ENCODE assay signal across 12 cellular contexts in genomic region chr4:119037709-119038463, GRCh38.
A peak's percentile ranks its signal among the peaks of the same experiment; 100 is the strongest.
DNase-seq lines count a peak whose midpoint lies in the region; ATAC-seq and TF ChIP-seq lines count a peak whose summit lies in the region.
"Had no signal": no experiment of that assay in that cellular context is flagged by ENCODE, and none has a peak within 500 bp of the region (broad histone marks: within the 10 kb centered on the region; RNA-seq: fewer than 3 reads in every experiment).

No MANE protein-coding gene starts in this region.

- no peaks in the 10 kb centered on the region for H3K36me3 Mint-ChIP-seq in activated naive CD4-positive, alpha-beta T cell treated with anti-CD3 and anti-CD28 coated beads for 36 hours (ENCODE audit: low read depth)
- H3K36me3 Mint-ChIP-seq: activated CD4-positive, alpha-beta memory T cell treated with anti-CD3 and anti-CD28 coated beads for 36 hours had no signal

- no peak for TF ChIP-seq POLR2A in suprapubic skin (IDR thresholded peaks at IDR 0.05)

- WGBS in suprapubic skin: 65% methylated on average over 4 of the region's 4 CpGs

- H3K27me3 Mint-ChIP-seq in activated naive CD4-positive, alpha-beta T cell treated with anti-CD3 and anti-CD28 coated beads for 36 hours (ENCODE audit: low read depth): no peaks in the 10 kb centered on the region

- no peaks in the 10 kb centered on the region for H3K9me3 ChIP-seq in suprapubic skin
- H3K9me3 ChIP-seq: BE2C had no signal

- peak overlapping the region; percentile 31 for H3K27ac ChIP-seq in suprapubic skin
- H3K27ac ChIP-seq: KMS-11 had no signal

- intact Hi-C loops in activated naive CD4-positive, alpha-beta T cell treated with anti-CD3 and anti-CD28 coated beads for 36 hours (cut with micrococcal nuclease): loop anchor here (1.0 to 2.0 kb wide), 2 partner anchors 55 to 200 kb away; no protein-coding TSS in a partner anchor

- peaks cover 19% of the 10 kb centered on the region for H3K4me1 ChIP-seq in suprapubic skin

- no peaks in the 10 kb centered on the region for H3K9me3 Mint-ChIP-seq in activated naive CD4-positive, alpha-beta T cell treated with anti-CD3 and anti-CD28 coated beads for 36 hours
- H3K9me3 Mint-ChIP-seq: activated CD4-positive, alpha-beta memory T cell treated with anti-CD3 and anti-CD28 coated beads for 36 hours had no signal

- TF ChIP-seq CTCF in choroid plexus epithelial cell (conservative IDR thresholded peaks at IDR 0.05; ENCODE audit: low read depth, low read length) (no peak), suprapubic skin (IDR thresholded peaks at IDR 0.05) (no peak)

- H3K4me3 Mint-ChIP-seq in activated naive CD4-positive, alpha-beta T cell treated with anti-CD3 and anti-CD28 coated beads for 36 hours: no peak overlapping the region
- H3K4me3 Mint-ChIP-seq: activated CD4-positive, alpha-beta memory T cell treated with anti-CD3 and anti-CD28 coated beads for 36 hours had no signal

- peak; percentile 14 for DNase-seq in activated naive CD4-positive, alpha-beta T cell treated with anti-CD3 and anti-CD28 coated beads for 36 hours
- no peak for DNase-seq in activated naive CD4-positive, alpha-beta T cell (lab: John Stamatoyannopoulos, UW)
- DNase-seq in choroid plexus epithelial cell (ENCODE audit: low read depth) (peak; percentile 11), suprapubic skin (ENCODE audit: low spot score in 2 of 2) (no peak), inferior parietal cortex (ENCODE audit: extremely low spot score) (no peak), AML-193 (lab: John Stamatoyannopoulos, UW) (no peak)
- no peak for DNase-seq in activated effector memory CD4-positive, alpha-beta T cell treated with anti-CD3 and anti-CD28 coated beads, Interleukin-2, amount 50 U/mL, for 16 hours
- DNase-seq: activated CD4-positive, alpha-beta memory T cell treated with anti-CD3 and anti-CD28 coated beads for 36 hours; BE2C; left cardiac atrium had no signal

- no peak for TF ChIP-seq EP300 in suprapubic skin (IDR thresholded peaks at IDR 0.05)

- H3K4me1 Mint-ChIP-seq in activated naive CD4-positive, alpha-beta T cell treated with anti-CD3 and anti-CD28 coated beads for 36 hours (ENCODE audit: low read depth): peaks cover 13% of the 10 kb centered on the region

- H3K36me3 ChIP-seq in suprapubic skin: no peaks in the 10 kb centered on the region

- H3K4me3 ChIP-seq in choroid plexus epithelial cell (ENCODE audit: low read depth, low read length): no peak overlapping the region
- no peak overlapping the region for H3K4me3 ChIP-seq in suprapubic skin

- no peak overlapping the region for H3K27ac Mint-ChIP-seq in activated naive CD4-positive, alpha-beta T cell treated with anti-CD3 and anti-CD28 coated beads for 36 hours
- H3K27ac Mint-ChIP-seq: activated CD4-positive, alpha-beta memory T cell treated with anti-CD3 and anti-CD28 coated beads for 36 hours had no signal

- H3K27me3 ChIP-seq in suprapubic skin: no peaks in the 10 kb centered on the region
- H3K27me3 ChIP-seq: BE2C had no signal

- peak; percentile 65 for ATAC-seq in HG02852 (IDR thresholded peaks at IDR 0.05; ENCODE audit: unreplicated experiment)
- ATAC-seq: left cardiac atrium had no signal

- CTCF ChIA-PET in activated naive CD4-positive, alpha-beta T cell treated with anti-CD3 and anti-CD28 coated beads for 36 hours (lab: Charles Lee): interaction anchor here (0.7 to 6.3 kb wide), 2 partner anchors 252 to 273 kb away, joined by 3 to 56 read pairs; no protein-coding TSS in a partner anchor

Comparison
In these comparisons a context has a peak if more than half of its experiments do, and no peak if none do; other contexts are left out.
1. DNase-seq: peak in activated naive CD4-positive, alpha-beta T cell treated with anti-CD3 and anti-CD28 coated beads for 36 hours (single experiment) and choroid plexus epithelial cell (single experiment); none in activated naive CD4-positive, alpha-beta T cell (0 of 4), suprapubic skin (0 of 2), inferior parietal cortex (single experiment), AML-193 (0 of 2) and activated effector memory CD4-positive, alpha-beta T cell treated with anti-CD3 and anti-CD28 coated beads, Interleukin-2, amount 50 U/mL, for 16 hours (single experiment).